Comparison of ENCODE assay signal across 18 cellular contexts in the genomic region with DNA sequence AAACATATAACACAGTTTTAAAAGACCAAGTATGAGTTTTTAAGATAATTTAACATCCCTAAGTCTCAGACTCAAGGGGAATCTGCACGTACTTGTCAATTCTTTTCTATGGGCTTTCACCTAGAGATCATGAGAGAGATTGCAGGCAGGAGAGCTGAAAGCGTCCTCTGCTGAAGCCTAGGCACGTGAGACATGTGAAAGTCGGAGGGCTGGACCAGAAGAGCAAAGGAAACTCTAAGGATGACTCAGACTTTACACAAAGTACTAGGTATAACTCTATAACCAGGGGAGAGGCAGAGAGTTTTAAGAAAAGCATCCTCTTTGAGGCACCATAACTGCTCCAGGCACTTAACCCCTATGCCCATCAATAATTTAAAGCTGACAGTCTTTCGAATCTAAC.
"Had no signal": no experiment of that assay in that cellular context is flagged by ENCODE, and none has a peak within 500 bp of the region (broad histone marks: within the 10 kb centered on the region; RNA-seq: fewer than 3 reads in every experiment).

No MANE protein-coding gene starts in this region.

- H3K27me3 ChIP-seq: heart left ventricle, pancreas, testis, upper lobe of right lung had no signal

- H3K27me3 Mint-ChIP-seq: activated naive CD8-positive, alpha-beta T cell treated with anti-CD3 and anti-CD28 coated beads, Interleukin-2, amount 50 U/mL, for 24 hours; naive thymus-derived CD4-positive, alpha-beta T cell; stimulated activated naive CD8-positive, alpha-beta T cell treated with anti-CD3 and anti-CD28 coated beads, Interleukin-15, amount 100 ng/mL, for 72 hours had no signal

- H3K4me3 ChIP-seq: heart left ventricle, mucosa of descending colon, pancreas, testis, upper lobe of right lung had no signal

- H3K9me3 Mint-ChIP-seq: activated naive CD4-positive, alpha-beta T cell treated with anti-CD3 and anti-CD28 coated beads for 36 hours; activated T-helper 2 cell treated with anti-CD3 and anti-CD28 coated beads, Interferon-gamma antibody, Interleukin-2, Interleukin-4, amounts not matched to agents 10 μg/mL and 5 μg/mL and 100 μg/mL, durations not matched to agents 14 hours and 24 hours and 36 hours had no signal

- H3K27ac ChIP-seq: heart left ventricle, pancreas, testis, upper lobe of right lung had no signal

- DNase-seq: activated CD4-positive, CD25-positive, alpha-beta regulatory T cell treated with anti-CD3 and anti-CD28 coated beads, Interleukin-2, amount 50 U/mL, for 72 hours; activated naive CD4-positive, alpha-beta T cell treated with anti-CD3 and anti-CD28 coated beads for 36 hours; activated naive CD8-positive, alpha-beta T cell treated with anti-CD3 and anti-CD28 coated beads, Interleukin-2, amount 50 U/mL, for 24 hours; activated T-cell treated with anti-CD3 and anti-CD28 coated beads, Interleukin-2, amount 50 U/mL, for 1 hour; aorta; cerebellar nuclear complex; effector CD8-positive, alpha-beta T cell; heart left ventricle; mucosa of descending colon; naive thymus-derived CD4-positive, alpha-beta T cell; pancreas; stimulated activated CD4-positive, alpha-beta T cell treated with anti-CD3 and anti-CD28 coated beads, Interleukin-1b, Interleukin-23, amount 100 ng/mL, for 48 hours; stimulated activated naive CD8-positive, alpha-beta T cell treated with anti-CD3 and anti-CD28 coated beads, Interleukin-15, amount 100 ng/mL, for 72 hours; testis; upper lobe of right lung had no signal

- ATAC-seq: activated naive CD8-positive, alpha-beta T cell treated with anti-CD3 and anti-CD28 coated beads, Interleukin-2, amount 50 U/mL, for 24 hours; heart left ventricle; left lobe of liver; mucosa of descending colon; naive thymus-derived CD4-positive, alpha-beta T cell; pancreas; stimulated activated naive CD8-positive, alpha-beta T cell treated with anti-CD3 and anti-CD28 coated beads, Interleukin-15, amount 100 ng/mL, for 72 hours; upper lobe of right lung had no signal

- H3K4me1 ChIP-seq: heart left ventricle, pancreas, testis, upper lobe of right lung had no signal

- H3K36me3 Mint-ChIP-seq: naive thymus-derived CD4-positive, alpha-beta T cell had no signal

- H3K9me3 ChIP-seq: heart left ventricle, mucosa of descending colon, pancreas, testis, upper lobe of right lung had no signal

- H3K27ac Mint-ChIP-seq: activated naive CD4-positive, alpha-beta T cell treated with anti-CD3 and anti-CD28 coated beads for 36 hours; activated naive CD8-positive, alpha-beta T cell treated with anti-CD3 and anti-CD28 coated beads, Interleukin-2, amount 50 U/mL, for 24 hours; activated T-helper 2 cell treated with anti-CD3 and anti-CD28 coated beads, Interferon-gamma antibody, Interleukin-2, Interleukin-4, amounts not matched to agents 10 μg/mL and 5 μg/mL and 100 μg/mL, durations not matched to agents 14 hours and 24 hours and 36 hours; naive thymus-derived CD4-positive, alpha-beta T cell; stimulated activated naive CD8-positive, alpha-beta T cell treated with anti-CD3 and anti-CD28 coated beads, Interleukin-15, amount 100 ng/mL, for 72 hours; T-helper 2 cell treated with Interferon-gamma antibody and Interleukin-4, amounts not matched to agents 5 μg/mL and 100 μg/mL, for 36 hours had no signal

- H3K4me3 Mint-ChIP-seq: activated naive CD4-positive, alpha-beta T cell treated with anti-CD3 and anti-CD28 coated beads for 36 hours; activated naive CD8-positive, alpha-beta T cell treated with anti-CD3 and anti-CD28 coated beads, Interleukin-2, amount 50 U/mL, for 24 hours; naive thymus-derived CD4-positive, alpha-beta T cell; stimulated activated naive CD8-positive, alpha-beta T cell treated with anti-CD3 and anti-CD28 coated beads, Interleukin-15, amount 100 ng/mL, for 72 hours; T-helper 2 cell treated with Interferon-gamma antibody and Interleukin-4, amounts not matched to agents 5 μg/mL and 100 μg/mL, for 36 hours had no signal

- H3K4me1 Mint-ChIP-seq: activated naive CD8-positive, alpha-beta T cell treated with anti-CD3 and anti-CD28 coated beads, Interleukin-2, amount 50 U/mL, for 24 hours; naive thymus-derived CD4-positive, alpha-beta T cell; stimulated activated naive CD8-positive, alpha-beta T cell treated with anti-CD3 and anti-CD28 coated beads, Interleukin-15, amount 100 ng/mL, for 72 hours had no signal

- H3K36me3 ChIP-seq: heart left ventricle, pancreas, upper lobe of right lung had no signal
